In genomic region chr11:34668583-34669053, GRCh38 we compare ENCODE assay signal across 20 cellular contexts. TPM values are rescaled to one million over a fixed set of nuclear protein-coding genes. Genes with fewer than 3 reads are reported as not detected.
DNase-seq lines count a peak whose midpoint lies in the region; ATAC-seq and TF ChIP-seq lines count a peak whose summit lies in the region.
"Had no signal": no experiment of that assay in that cellular context is flagged by ENCODE, and none has a peak within 500 bp of the region (broad histone marks: within the 10 kb centered on the region; RNA-seq: fewer than 3 reads in every experiment).

No MANE protein-coding gene starts in this region.

- no peak overlapping the region for H2BK120ac ChIP-seq in neuronal stem cell (ENCODE audit: low read depth, low read length)

- H3K79me2 ChIP-seq in HCT116 (ENCODE audit: insufficient read depth, low read length): no peaks in the 10 kb centered on the region

- H3K4me2 ChIP-seq in HCT116 (ENCODE audit: low read length) (peak overlapping the region; percentile 42; the same call in 1 of the 2 replicates), neuronal stem cell (ENCODE audit: insufficient read depth, low read length, poor library complexity, severe bottlenecking) (no peak overlapping the region)
- H3K4me2 ChIP-seq: GM23338 had no signal

- no peak for TF ChIP-seq RAD21 in HCT116 (IDR thresholded peaks at IDR 0.05; ENCODE audit: low read depth)

- intact Hi-C loops in HCT116 (cut with micrococcal nuclease): no loop called here
- intact Hi-C loops in body of pancreas (cut with DNase I): no loop called here
- intact Hi-C loops in testis (cut with DNase I; ENCODE audit: low total_unique reads): no loop called here

- no peak overlapping the region for H3K18ac ChIP-seq in neuronal stem cell (ENCODE audit: low read length)

- TF ChIP-seq POLR2A in HCT116 (IDR thresholded peaks at IDR 0.05; ENCODE audit: borderline replicate concordance, extremely low read depth, insufficient read depth, insufficient read length) (no peak), body of pancreas (IDR thresholded peaks at IDR 0.05) (no peak), testis (IDR thresholded peaks at IDR 0.05) (no peak)

- H3K27ac ChIP-seq in 22Rv1 (peak overlapping the region; percentile 86), HCT116 (ENCODE audit: low read depth, low read length) (no peak overlapping the region), body of pancreas (peak overlapping the region in 3 of 4 donors; percentile 2 to 6 (median 3)), neuronal stem cell (replicated peaks; ENCODE audit: low read length) (no peak overlapping the region), testis (no peak overlapping the region), WERI-Rb-1 (no peak overlapping the region)
- H3K27ac ChIP-seq: RWPE1, SK-N-MC had no signal

- H2AK5ac ChIP-seq in neuronal stem cell (ENCODE audit: low read depth, low read length): peak overlapping the region; percentile 12

- no peak overlapping the region for H3K14ac ChIP-seq in neuronal stem cell (ENCODE audit: low read length)

- ATAC-seq in HCT116 (no peak), body of pancreas (no peak)
- ATAC-seq: GM23338 had no signal

- no peak overlapping the region for H4K91ac ChIP-seq in neuronal stem cell (ENCODE audit: low read depth, low read length, poor library complexity)

- H3K4me3 ChIP-seq in HCT116 (replicated peaks in 1 of 2; ENCODE audit: low read depth in 1 of 2, low read length in 2 of 2) (no peak overlapping the region), body of pancreas (no peak overlapping the region), neuronal stem cell (ENCODE audit: low read length in 2 of 2) (no peak overlapping the region), testis (no peak overlapping the region), WERI-Rb-1 (ENCODE audit: low read depth, low read length) (no peak overlapping the region)
- H3K4me3 ChIP-seq: GM23338, HAP-1, SK-N-MC had no signal

- TF ChIP-seq CTCF in 22Rv1 (IDR thresholded peaks at IDR 0.05): no peak
- TF ChIP-seq CTCF in HCT116 (IDR thresholded peaks at IDR 0.05 in 2 of 3, conservative IDR thresholded peaks at IDR 0.05 in 1 of 3; ENCODE audit: borderline replicate concordance in 1 of 3, insufficient read depth in 1 of 3, low read depth in 2 of 3, low read length in 2 of 3): no peak
- TF ChIP-seq CTCF in body of pancreas (IDR thresholded peaks at IDR 0.05): no peak
- TF ChIP-seq CTCF in testis (IDR thresholded peaks at IDR 0.05): no peak
- TF ChIP-seq CTCF in WERI-Rb-1 (IDR thresholded peaks at IDR 0.05; ENCODE audit: low read depth, low read length): no peak

- H3K36me3 ChIP-seq in HCT116 (ENCODE audit: control insufficient read depth in 1 of 2, insufficient read depth in 2 of 2, low read length in 2 of 2) (no peaks in the 10 kb centered on the region), body of pancreas (replicated peaks in 1 of 2; ENCODE audit: insufficient read depth in 1 of 2, low read depth in 2 of 2) (no peaks in the 10 kb centered on the region), neuronal stem cell (replicated peaks in 1 of 2; ENCODE audit: control insufficient read depth in 2 of 2, insufficient read depth in 2 of 2, low read length in 2 of 2) (no peaks in the 10 kb centered on the region), testis (ENCODE audit: low read depth, missing control alignments) (no peaks in the 10 kb centered on the region), WERI-Rb-1 (no peaks in the 10 kb centered on the region)
- H3K36me3 ChIP-seq: BE2C, HAP-1 had no signal

- H2AFZ ChIP-seq in HCT116 (ENCODE audit: low read depth, low read length, poor library complexity, severe bottlenecking) (no peak overlapping the region), neuronal stem cell (ENCODE audit: low read length) (no peak overlapping the region)

- no peak overlapping the region for H3K9ac ChIP-seq in HCT116 (ENCODE audit: low read length)
- no peak overlapping the region for H3K9ac ChIP-seq in neuronal stem cell (ENCODE audit: low read depth, low read length, poor library complexity)

- H3K4me1 ChIP-seq in HCT116 (ENCODE audit: control insufficient read depth in 1 of 2, insufficient read depth in 2 of 2, low read length in 2 of 2): peaks cover 0 to 29% of the 10 kb centered on the region in 2 experiments; a peak in 2 of 4 replicates
- peaks cover 14% of the 10 kb centered on the region for H3K4me1 ChIP-seq in body of pancreas
- peaks cover 3 to 14% of the 10 kb centered on the region in 2 donors for H3K4me1 ChIP-seq in neuronal stem cell (ENCODE audit: control insufficient read depth in 2 of 2, insufficient read depth in 1 of 2, low read depth in 1 of 2, low read length in 2 of 2)
- H3K4me1 ChIP-seq in testis: no peaks in the 10 kb centered on the region
- H3K4me1 ChIP-seq: BE2C had no signal

- H3K9me3 ChIP-seq in HCT116 (ENCODE audit: control insufficient read depth in 1 of 2, insufficient read depth in 1 of 2, low read depth in 1 of 2, low read length in 2 of 2) (no peaks in the 10 kb centered on the region), body of pancreas (no peaks in the 10 kb centered on the region), neuronal stem cell (replicated peaks in 1 of 2; ENCODE audit: control insufficient read depth in 2 of 2, insufficient read depth in 1 of 2, low read depth in 1 of 2, low read length in 2 of 2) (peaks cover 0 to 8% of the 10 kb centered on the region in 2 donors), testis (no peaks in the 10 kb centered on the region), WERI-Rb-1 (ENCODE audit: severe bottlenecking) (no peaks in the 10 kb centered on the region)
- H3K9me3 ChIP-seq: BE2C, HAP-1 had no signal

- H3K27me3 ChIP-seq in HCT116 (ENCODE audit: insufficient read depth, low read length) (no peaks in the 10 kb centered on the region), body of pancreas (no peaks in the 10 kb centered on the region), neuronal stem cell (ENCODE audit: control insufficient read depth in 3 of 3, insufficient read depth in 3 of 3, low read depth in 1 of 3, low read length in 3 of 3) (no peaks in the 10 kb centered on the region), testis (no peaks in the 10 kb centered on the region), WERI-Rb-1 (ENCODE audit: insufficient read depth, low read depth, severe bottlenecking) (no peaks in the 10 kb centered on the region)
- H3K27me3 ChIP-seq: BE2C had no signal

- 91 to 94% methylated on average over 4 of the region's 4 CpGs for WGBS in body of pancreas, 2 donors
- no CpG with 5 or more reads among the region's 4 CpGs for WGBS in neuronal stem cell (ENCODE audit: extremely low coverage in 2 of 2, insufficient read length in 2 of 2, insufficient replicate concordance in 1 of 2), 2 donors
- WGBS in testis, 2 donors: 92 to 97% methylated on average over 4 of the region's 4 CpGs

- no peaks in the 10 kb centered on the region for H3K79me1 ChIP-seq in neuronal stem cell (ENCODE audit: low read depth, low read length)

- POLR2A ChIA-PET in HCT116 (lab: Charles Lee): no interaction called here

- no peak overlapping the region for H2BK5ac ChIP-seq in neuronal stem cell (ENCODE audit: low read length)

- RAD21 ChIA-PET in HCT116 (lab: Charles Lee; ENCODE audit: low non-redundant PET in 1 of 2, low total read pairs in 2 of 2, uncharacterized antibody in 2 of 2, unreplicated experiment in 2 of 2): no interaction called here

- no peak for DNase-seq in HCT116 (ENCODE audit: low read depth, low spot score)
- no peak for DNase-seq in body of pancreas
- no peak for DNase-seq in neuronal stem cell (ENCODE audit: low spot score)
- no peak for DNase-seq in testis
- no peak for DNase-seq in WERI-Rb-1
- DNase-seq in SIG-M5 treated with dmso at 0.1 percent for 504 hours (lab: John Stamatoyannopoulos, UW; ENCODE audit: unreplicated experiment): no peak
- DNase-seq in AG20443 (ENCODE audit: low spot score): no peak
- DNase-seq: BE2C, Calu3, NCI-H1048, NCI-H1694, NCI-H2227 treated with DMSO at 0.1 percent for 48 hours had no signal

- H3K9me2 ChIP-seq in HCT116 (ENCODE audit: insufficient read depth): no peaks in the 10 kb centered on the region

- CTCF ChIA-PET in HCT116 (lab: Charles Lee): no interaction called here

- no peak overlapping the region for H2BK12ac ChIP-seq in neuronal stem cell (ENCODE audit: low read length)

- H4K20me1 ChIP-seq in HCT116 (ENCODE audit: insufficient read depth): no peaks in the 10 kb centered on the region

- no peak overlapping the region for H3K23ac ChIP-seq in neuronal stem cell (ENCODE audit: low read depth, low read length, poor library complexity)

- no TSS peak for BruUV-seq in HCT116 (replicated peaks; lab: Mats Ljungman, UMichigan)

- no peak overlapping the region for H3K4ac ChIP-seq in neuronal stem cell (ENCODE audit: low read length)

- H2BK15ac ChIP-seq in neuronal stem cell (ENCODE audit: low read length): no peak overlapping the region

- no peak overlapping the region for H4K8ac ChIP-seq in neuronal stem cell (ENCODE audit: low read depth, low read length)

TF ChIP-seq in HCT116, 20 proteins besides CTCF, POLR2A, EP300 and RAD21 (continues in another document):
- TF ChIP-seq SP1 (IDR thresholded peaks at IDR 0.05; ENCODE audit: low read depth): no peak
- TF ChIP-seq MAX (IDR thresholded peaks at IDR 0.05): no peak
- TF ChIP-seq EZH2phosphoT487 (IDR thresholded peaks at IDR 0.05; ENCODE audit: borderline replicate concordance): no peak
- TF ChIP-seq ZBTB33 (IDR thresholded peaks at IDR 0.05; ENCODE audit: extremely low read depth, insufficient replicate concordance, low read length): no peak

RNA-seq across cellular contexts. Expression of gene EHF, which starts 47.7 kb away (rescaled TPM):
- total RNA-seq in HCT116 (2021; ENCODE audit: unreplicated experiment) (51.5 TPM), body of pancreas (10 to 100 TPM; 21.4 to 40.5 TPM), testis (1 to 10 TPM in 1 of 2 donors, under 1 TPM in 1; 0.24 to 1.1 TPM)
- polyA plus RNA-seq in HCT116 (2012): 58.5 and 60.4 TPM in 2 replicates
- 0.07 TPM for polyA plus RNA-seq in neuronal stem cell (2013, experiment 1 of 2)
- polyA plus RNA-seq in neuronal stem cell (2013, experiment 2 of 2): 0.01 TPM
- 3.5 TPM for polyA plus RNA-seq in testis (ENCODE audit: insufficient read depth, low read depth, low replicate concordance)
- total RNA-seq: A673, G401, GM23338 had no signal
- polyA plus RNA-seq: GM23338, IgD-negative memory B cell had no signal

Comparison
In these comparisons a context has a peak if more than half of its experiments do, and no peak if none do; other contexts are left out.
1. H3K27ac ChIP-seq: peak in 22Rv1 (single experiment) and body of pancreas (3 of 4); none in HCT116 (single experiment), neuronal stem cell (single experiment), testis (0 of 2) and WERI-Rb-1 (single experiment).
2. RNA of gene EHF, which starts 47.7 kb away (total RNA-seq): 51.5 TPM in HCT116 (single experiment) and 21.4 to 40.5 TPM in body of pancreas; 0.24 to 1.1 TPM in testis; every median in the first group is over 10 times any median in the second.